In genomic region chr7:132489776-132490237, GRCh38 we compare ENCODE assay signal across 35 cellular contexts.
DNase-seq lines count a peak whose midpoint lies in the region; ATAC-seq, FAIRE-seq and TF ChIP-seq lines count a peak whose summit lies in the region.
"Had no signal": no experiment of that assay in that cellular context is flagged by ENCODE, and none has a peak within 500 bp of the region (broad histone marks: within the 10 kb centered on the region; RNA-seq: fewer than 3 reads in every experiment).

No MANE protein-coding gene starts in this region.

- no peak for TF ChIP-seq RAD21 in H1 (IDR thresholded peaks at IDR 0.05 in 1 of 2, conservative IDR thresholded peaks at IDR 0.05 in 1 of 2; ENCODE audit: low read depth in 2 of 2, low read length in 2 of 2)

- peak overlapping the region; percentile 47 to 72 for H3K27ac Mint-ChIP-seq in natural killer cell
- H3K27ac Mint-ChIP-seq: activated CD4-positive, alpha-beta T cell treated with anti-CD3 and anti-CD28 coated beads, Interleukin-2, amount 10 ng/mL, durations not matched to agents 24 days and 14 days; activated naive CD8-positive, alpha-beta T cell treated with anti-CD3 and anti-CD28 coated beads, Interleukin-2, amount 10 ng/mL, durations not matched to agents 7 days and 5 days; CD8-positive, alpha-beta T cell had no signal

- no peak overlapping the region for H3K4me2 ChIP-seq in H1 (ENCODE audit: insufficient read depth in 1 of 2, low read depth in 2 of 2, low read length in 2 of 2)
- H3K4me2 ChIP-seq: SK-N-SH had no signal

- H3K27me3 ChIP-seq in H1 (replicated peaks in 1 of 4; ENCODE audit: control insufficient read depth in 3 of 4, extremely low read depth in 1 of 4, insufficient read depth in 3 of 4, low read length in 3 of 4): no peaks in the 10 kb centered on the region; a peak in 1 of 7 replicates
- H3K27me3 ChIP-seq in gastrocnemius medialis: no peaks in the 10 kb centered on the region
- H3K27me3 ChIP-seq: ascending aorta, BE2C, cardiac muscle cell, colonic mucosa, sigmoid colon, stomach, vagina had no signal

- H2AFZ ChIP-seq in H1 (ENCODE audit: low read length): no peak overlapping the region

- no peak overlapping the region for H4K5ac ChIP-seq in H1 (ENCODE audit: insufficient read length, low read depth, low read length)

- H3K27me3 Mint-ChIP-seq in natural killer cell (ENCODE audit: low read depth in 2 of 2): peaks cover 0 to 8% of the 10 kb centered on the region in 2 donors
- H3K27me3 Mint-ChIP-seq: activated naive CD8-positive, alpha-beta T cell treated with anti-CD3 and anti-CD28 coated beads, Interleukin-2, amount 10 ng/mL, durations not matched to agents 7 days and 5 days had no signal

- no peak overlapping the region for H3K4me3 ChIP-seq in H1 (ENCODE audit: extremely low read depth in 1 of 4, insufficient read depth in 2 of 4, low read depth in 3 of 4, low read length in 4 of 4)
- no peak overlapping the region for H3K4me3 ChIP-seq in gastrocnemius medialis
- H3K4me3 ChIP-seq: ascending aorta, cardiac muscle cell, colonic mucosa, GM12878, left ventricle myocardium inferior, psoas muscle, sigmoid colon, stomach, vagina had no signal

- H4K20me1 ChIP-seq in H1 (replicated peaks in 1 of 2; ENCODE audit: control insufficient read depth in 1 of 2, insufficient read depth in 2 of 2, low read length in 2 of 2): peaks cover 0 to 2% of the 10 kb centered on the region in 2 experiments

- 89% methylated on average over 6 of the region's 6 CpGs; no CpG with 5 or more reads in 1 of the 2 experiments for WGBS in H1 (ENCODE audit: extremely low coverage in 1 of 2, insufficient coverage in 1 of 2, insufficient read length in 1 of 2, insufficient replicate concordance in 2 of 2, low coverage in 1 of 2, low lambda C conversion rate in 2 of 2, missing lambda C conversion rate in 1 of 2), 2 experiments

- no peak overlapping the region for H2BK120ac ChIP-seq in H1 (replicated peaks; ENCODE audit: low read depth, low read length)

- no peak overlapping the region for H2BK12ac ChIP-seq in H1 (ENCODE audit: low read depth, low read length)

- TF ChIP-seq EP300 in H1 (IDR thresholded peaks at IDR 0.05; ENCODE audit: borderline replicate concordance in 1 of 2, low read depth in 2 of 2, low read length in 2 of 2): no peak

- H2BK15ac ChIP-seq in H1 (ENCODE audit: low read length): no peak overlapping the region

- CTCF ChIA-PET in H1 (lab: Charles Lee; ENCODE audit: partially characterized antibody): interaction anchor here (0.6 to 3.1 kb wide), 5 partner anchors 11 to 171 kb away, joined by 3 to 8 read pairs (median 4); no protein-coding TSS in a partner anchor

- no peak overlapping the region for H2AK5ac ChIP-seq in H1 (ENCODE audit: low read depth, low read length)

- H3K9me3 ChIP-seq in H1 (ENCODE audit: insufficient read depth in 2 of 2, low read depth in 1 of 2, low read length in 1 of 2) (no peaks in the 10 kb centered on the region), gastrocnemius medialis (no peaks in the 10 kb centered on the region)
- H3K9me3 ChIP-seq: ascending aorta, colonic mucosa, left ventricle myocardium inferior, psoas muscle, sigmoid colon, SK-N-SH, stomach, vagina had no signal

- H3K36me3 Mint-ChIP-seq in natural killer cell: no peaks in the 10 kb centered on the region
- H3K36me3 Mint-ChIP-seq: CD8-positive, alpha-beta T cell had no signal

- H3K23ac ChIP-seq in H1 (ENCODE audit: insufficient read length): no peak overlapping the region

- ATAC-seq in natural killer cell (peak in 1 of 3 donors; percentile 53), gastrocnemius medialis (no peak)
- ATAC-seq: CD8-positive, alpha-beta T cell; GM12878; psoas muscle; Right ventricle myocardium inferior had no signal

- POLR2A ChIA-PET in H1 (lab: Charles Lee; ENCODE audit: partially characterized antibody): no interaction called here

- no peaks in the 10 kb centered on the region for H3K79me1 ChIP-seq in H1 (ENCODE audit: low read depth, low read length)

- TF ChIP-seq CTCF in H1 (IDR thresholded peaks at IDR 0.05; ENCODE audit: control extremely low read depth in 1 of 3, insufficient read depth in 1 of 3, low read depth in 1 of 3, low read length in 3 of 3) (no peak), natural killer cell (IDR thresholded peaks at IDR 0.05) (no peak), gastrocnemius medialis (IDR thresholded peaks at IDR 0.05 in 4 of 5, conservative IDR thresholded peaks at IDR 0.05 in 1 of 5) (no peak)

- H3K79me2 ChIP-seq in H1 (ENCODE audit: control insufficient read depth in 1 of 2, insufficient read depth in 2 of 2, low read length in 2 of 2): no peaks in the 10 kb centered on the region

- peaks cover 0 to 5% (median 0%) of the 10 kb centered on the region in 4 experiments; a peak in 3 of 7 replicates for H3K4me1 ChIP-seq in H1 (replicated peaks in 1 of 4; ENCODE audit: control insufficient read depth in 3 of 4, insufficient read depth in 4 of 4, low read length in 3 of 4)
- H3K4me1 ChIP-seq in gastrocnemius medialis: no peaks in the 10 kb centered on the region
- H3K4me1 ChIP-seq: colonic mucosa, psoas muscle had no signal

- H3K27ac ChIP-seq in H1 (ENCODE audit: low read depth, low read length) (no peak overlapping the region), gastrocnemius medialis (no peak overlapping the region)
- H3K27ac ChIP-seq: ascending aorta, cardiac muscle cell, colonic mucosa, left ventricle myocardium inferior, psoas muscle, stomach, vagina had no signal

- in situ Hi-C loops in gastrocnemius medialis (cut with MboI; ENCODE audit: low sequenced_read_pairs in 4 of 4): no loop called here

- TF ChIP-seq POLR2A in H1 (IDR thresholded peaks at IDR 0.05; ENCODE audit: control extremely low read depth in 1 of 2, low read depth in 2 of 2, low read length in 2 of 2) (no peak), gastrocnemius medialis (IDR thresholded peaks at IDR 0.05) (no peak)

- H3K36me3 ChIP-seq in H1 (ENCODE audit: control insufficient read depth in 2 of 4, insufficient read depth in 4 of 4, low read length in 3 of 4) (no peaks in the 10 kb centered on the region), gastrocnemius medialis (no peaks in the 10 kb centered on the region)
- H3K36me3 ChIP-seq: ascending aorta, cardiac muscle cell, colonic mucosa, left ventricle myocardium inferior, sigmoid colon, stomach, vagina had no signal

- no peak overlapping the region for H4K91ac ChIP-seq in H1 (replicated peaks; ENCODE audit: insufficient read length, low read length)

- DNase-seq in CMK (ENCODE audit: low read depth) (peak; percentile 91), OCI-M1 (lab: John Stamatoyannopoulos, UW) (peak; percentile 94), H1 (ENCODE audit: low read depth in 1 of 2, low spot score in 2 of 2) (no peak), natural killer cell (no peak), NCI-H1694 treated with DMSO at 0.1 percent for 48 hours (lab: John Stamatoyannopoulos, UW) (no peak), gastrocnemius medialis (no peak), GF-D8 (lab: John Stamatoyannopoulos, UW) (no peak)
- DNase-seq in activated CD4-positive, alpha-beta T cell treated with anti-CD3 and anti-CD28 coated beads, Interleukin-2, amount 50 U/mL, for 4 hours: no peak
- DNase-seq: activated CD4-positive, alpha-beta T cell treated with anti-CD3 and anti-CD28 coated beads, Interleukin-2, amount 10 ng/mL, durations not matched to agents 24 days and 14 days; activated gamma-delta T cell; activated naive CD8-positive, alpha-beta T cell treated with anti-CD3 and anti-CD28 coated beads, Interleukin-2, amount 10 ng/mL, durations not matched to agents 7 days and 5 days; activated T-cell treated with anti-CD3 and anti-CD28 coated beads, Interleukin-2, amount 50 U/mL, for 1 hour; BE2C; CD8-positive, alpha-beta T cell; colonic mucosa; DMS 273 treated with DMSO at 0.1 percent for 48 hours; effector CD4-positive, alpha-beta T cell; Kasumi-1; left ventricle myocardium inferior; mesenchymal stem cell; NCI-H2171; NCI-H510A; nucleus accumbens; psoas muscle; sigmoid colon; SK-N-SH; stimulated activated CD4-positive, alpha-beta T cell treated with anti-CD3 and anti-CD28 coated beads, Interleukin-12 subunit alpha, Interleukin-12 subunit beta, amount 100 ng/mL, for 4 hours; stimulated activated CD4-positive, alpha-beta T cell treated with anti-CD3 and anti-CD28 coated beads, Interleukin-2, amount 100 ng/mL, for 48 hours; stomach had no signal

- H3K23me2 ChIP-seq in H1 (ENCODE audit: low read depth, low read length): peaks cover 3% of the 10 kb centered on the region; the same call in 1 of the 2 replicates

- H3K18ac ChIP-seq in H1 (ENCODE audit: extremely low read depth, low read length): no peak overlapping the region

- no peak overlapping the region for H4K8ac ChIP-seq in H1 (ENCODE audit: extremely low read depth, insufficient read depth, low read length)

- FAIRE-seq in H1 (lab: Jason Lieb, UNC): no peak
- FAIRE-seq: GM12878, islet of Langerhans had no signal

- H2BK5ac ChIP-seq in H1 (ENCODE audit: low read depth, low read length): no peak overlapping the region

- H3K9me3 Mint-ChIP-seq in natural killer cell: no peaks in the 10 kb centered on the region
- H3K9me3 Mint-ChIP-seq: CD8-positive, alpha-beta T cell had no signal

- H3K9ac ChIP-seq in H1 (replicated peaks in 1 of 4; ENCODE audit: extremely low read depth in 1 of 4, low read depth in 3 of 4, low read length in 3 of 4): no peak overlapping the region
- H3K9ac ChIP-seq: SK-N-SH had no signal

- peaks cover 72 to 80% of the 10 kb centered on the region in 2 donors for H3K4me1 Mint-ChIP-seq in natural killer cell

- peak overlapping the region; percentile 67 for H3K4me3 Mint-ChIP-seq in natural killer cell
- H3K4me3 Mint-ChIP-seq: activated CD4-positive, alpha-beta T cell treated with anti-CD3 and anti-CD28 coated beads, Interleukin-2, amount 10 ng/mL, durations not matched to agents 24 days and 14 days; activated naive CD8-positive, alpha-beta T cell treated with anti-CD3 and anti-CD28 coated beads, Interleukin-2, amount 10 ng/mL, durations not matched to agents 7 days and 5 days; CD8-positive, alpha-beta T cell had no signal

- no peak overlapping the region for H2BK20ac ChIP-seq in H1 (ENCODE audit: low read length)

- no peak overlapping the region for H3K4ac ChIP-seq in H1 (replicated peaks; ENCODE audit: insufficient read length, low read depth, low read length)

- no peak overlapping the region for H3K56ac ChIP-seq in H1 (replicated peaks; ENCODE audit: insufficient read length, low read depth, low read length)

- no peak overlapping the region for H3K14ac ChIP-seq in H1 (ENCODE audit: insufficient read length)

- intact Hi-C loops in natural killer cell (cut with micrococcal nuclease) (loop anchor here (1.0 kb wide), 1 partner anchor 59 kb away; no protein-coding TSS in a partner anchor), gastrocnemius medialis (cut with DNase I; ENCODE audit: low total_unique reads) (no loop called here)

TF ChIP-seq in H1, 55 proteins besides CTCF, POLR2A, EP300 and RAD21 (continues in another document):
- TF ChIP-seq PHF8 (conservative IDR thresholded peaks at IDR 0.05; ENCODE audit: low read depth, low read length) (no peak), POU5F1 (IDR thresholded peaks at IDR 0.05; ENCODE audit: low read depth, low read length) (no peak), MAFK (IDR thresholded peaks at IDR 0.05; ENCODE audit: low read depth, low read length) (peak; percentile 67; the same call in 1 of the 2 replicates), TCF12 (IDR thresholded peaks at IDR 0.05; ENCODE audit: low read depth, low read length) (0 out of 2 replicates have a peak, but pooled peaks have one; percentile 59)

Comparison
In these comparisons a context has a peak if more than half of its experiments do, and no peak if none do; other contexts are left out.
1. DNase-seq: peak in CMK (single experiment) and OCI-M1 (single experiment); none in H1 (0 of 2), natural killer cell (single experiment), NCI-H1694 treated with DMSO at 0.1 percent for 48 hours (single experiment), gastrocnemius medialis (0 of 2), GF-D8 (single experiment) and activated CD4-positive, alpha-beta T cell treated with anti-CD3 and anti-CD28 coated beads, Interleukin-2, amount 50 U/mL, for 4 hours (0 of 2).